In the genomic region with DNA sequence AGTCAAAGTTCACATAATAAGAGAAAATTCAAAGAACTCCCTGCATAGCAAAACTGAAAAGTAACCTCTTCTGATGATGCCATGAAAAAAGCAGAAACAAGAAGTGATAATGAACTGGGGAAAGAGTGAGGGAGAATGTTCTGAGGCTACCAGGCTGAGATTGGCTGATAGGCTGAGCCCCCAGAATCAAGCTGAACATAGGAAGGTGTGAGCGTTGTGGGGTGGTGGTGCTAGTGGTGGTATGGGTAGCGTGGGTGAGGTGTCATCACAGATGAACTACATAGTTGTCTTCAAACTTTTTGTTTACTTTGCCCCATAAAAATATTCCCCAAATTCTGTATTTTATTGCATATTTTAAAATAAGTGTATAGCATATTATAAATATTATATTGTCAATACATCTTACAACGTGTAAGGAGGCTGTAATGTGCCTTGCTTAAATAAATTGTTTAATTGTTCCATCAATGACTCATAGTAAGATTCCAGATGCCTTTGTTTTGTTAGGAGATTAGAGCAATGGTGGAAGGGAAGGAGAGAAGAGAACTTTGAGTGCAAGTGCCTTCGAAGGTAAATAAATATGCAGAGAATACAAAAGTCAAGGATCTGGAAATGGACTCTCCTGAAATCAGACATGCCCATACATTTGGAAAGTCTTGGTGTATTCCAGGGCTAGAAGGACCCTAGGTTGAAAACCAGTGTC, we compare ENCODE assay signal across 2 cellular contexts.
A peak's percentile ranks its signal among the peaks of the same experiment; 100 is the strongest.
TF ChIP-seq lines count a peak whose summit lies in the region.

No MANE protein-coding gene starts in this region.

TF ChIP-seq in IMR-90, 13 proteins besides CTCF, POLR2A, EP300 and RAD21:
- TF ChIP-seq, protein P1, sequence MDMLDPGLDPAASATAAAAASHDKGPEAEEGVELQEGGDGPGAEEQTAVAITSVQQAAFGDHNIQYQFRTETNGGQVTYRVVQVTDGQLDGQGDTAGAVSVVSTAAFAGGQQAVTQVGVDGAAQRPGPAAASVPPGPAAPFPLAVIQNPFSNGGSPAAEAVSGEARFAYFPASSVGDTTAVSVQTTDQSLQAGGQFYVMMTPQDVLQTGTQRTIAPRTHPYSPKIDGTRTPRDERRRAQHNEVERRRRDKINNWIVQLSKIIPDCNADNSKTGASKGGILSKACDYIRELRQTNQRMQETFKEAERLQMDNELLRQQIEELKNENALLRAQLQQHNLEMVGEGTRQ (IDR thresholded peaks at IDR 0.05; ENCODE audit: low read depth, low read length): no peak
- no peak for TF ChIP-seq RCOR1 (IDR thresholded peaks at IDR 0.05; ENCODE audit: insufficient replicate concordance, low read length)
- TF ChIP-seq SMC3 (IDR thresholded peaks at IDR 0.05; ENCODE audit: low read depth, low read length): no peak
- peak; percentile 71 for TF ChIP-seq FOS (IDR thresholded peaks at IDR 0.05; ENCODE audit: low read depth, low read length)
- TF ChIP-seq NFE2L2 (IDR thresholded peaks at IDR 0.05; ENCODE audit: low read depth, low read length): no peak
- no peak for TF ChIP-seq MXI1 (IDR thresholded peaks at IDR 0.05; ENCODE audit: borderline replicate concordance, low read depth, low read length)
- TF ChIP-seq MAZ (IDR thresholded peaks at IDR 0.05; ENCODE audit: borderline replicate concordance, low read depth, low read length): no peak
- TF ChIP-seq CHD1 (IDR thresholded peaks at IDR 0.05; ENCODE audit: low read depth, low read length): no peak
- no peak for TF ChIP-seq RFX5 (IDR thresholded peaks at IDR 0.05; ENCODE audit: low read depth, low read length)
- TF ChIP-seq, protein P2, sequence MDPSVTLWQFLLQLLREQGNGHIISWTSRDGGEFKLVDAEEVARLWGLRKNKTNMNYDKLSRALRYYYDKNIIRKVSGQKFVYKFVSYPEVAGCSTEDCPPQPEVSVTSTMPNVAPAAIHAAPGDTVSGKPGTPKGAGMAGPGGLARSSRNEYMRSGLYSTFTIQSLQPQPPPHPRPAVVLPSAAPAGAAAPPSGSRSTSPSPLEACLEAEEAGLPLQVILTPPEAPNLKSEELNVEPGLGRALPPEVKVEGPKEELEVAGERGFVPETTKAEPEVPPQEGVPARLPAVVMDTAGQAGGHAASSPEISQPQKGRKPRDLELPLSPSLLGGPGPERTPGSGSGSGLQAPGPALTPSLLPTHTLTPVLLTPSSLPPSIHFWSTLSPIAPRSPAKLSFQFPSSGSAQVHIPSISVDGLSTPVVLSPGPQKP (IDR thresholded peaks at IDR 0.05; ENCODE audit: borderline replicate concordance, low read depth, low read length): no peak
- TF ChIP-seq MAFK (IDR thresholded peaks at IDR 0.05; ENCODE audit: low read depth, low read length): no peak
- TF ChIP-seq BHLHE40 (IDR thresholded peaks at IDR 0.05; ENCODE audit: low read depth, low read length): 0 out of 2 replicates have a peak, but pooled peaks have one; percentile 10
- TF ChIP-seq CEBPB (IDR thresholded peaks at IDR 0.05; ENCODE audit: low read depth, low read length): no peak
TF ChIP-seq in IMR-90: peak in this region for 2.

TF ChIP-seq in endothelial cell of umbilical vein, 7 proteins besides CTCF, POLR2A, EP300 and RAD21:
- TF ChIP-seq JUN (IDR thresholded peaks at IDR 0.05; ENCODE audit: borderline replicate concordance, insufficient read depth, insufficient read length, low read depth): peak; percentile 68
- no peak for TF ChIP-seq MYC (IDR thresholded peaks at IDR 0.05; ENCODE audit: low read depth, low read length)
- TF ChIP-seq GATA2 (IDR thresholded peaks at IDR 0.05; ENCODE audit: insufficient read depth, insufficient read length, low read depth, low read length): peak; percentile 23
- TF ChIP-seq, protein P3, sequence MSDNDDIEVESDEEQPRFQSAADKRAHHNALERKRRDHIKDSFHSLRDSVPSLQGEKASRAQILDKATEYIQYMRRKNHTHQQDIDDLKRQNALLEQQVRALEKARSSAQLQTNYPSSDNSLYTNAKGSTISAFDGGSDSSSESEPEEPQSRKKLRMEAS (IDR thresholded peaks at IDR 0.05; ENCODE audit: insufficient read depth, insufficient read length): no peak
- TF ChIP-seq FOS (IDR thresholded peaks at IDR 0.05; ENCODE audit: borderline replicate concordance, insufficient read depth, low read length): peak; percentile 66
